ENCODE assay signal across 10 cellular contexts in genomic region chr9:136550439-136551085, GRCh38. TPM values are rescaled to one million over a fixed set of nuclear protein-coding genes. Genes with fewer than 3 reads are reported as not detected.
DNase-seq lines count a peak whose midpoint lies in the region; ATAC-seq, FAIRE-seq and TF ChIP-seq lines count a peak whose summit lies in the region.
"Had no signal": no experiment of that assay in that cellular context is flagged by ENCODE, and none has a peak within 500 bp of the region (broad histone marks: within the 10 kb centered on the region; RNA-seq: fewer than 3 reads in every experiment).

No MANE protein-coding gene starts in this region.

- 92 to 94% methylated on average over 11 of the region's 11 CpGs for WGBS in heart right ventricle, 2 donors

- ATAC-seq in heart right ventricle (no peak), left ventricle myocardium superior (no peak)
- no peak for ATAC-seq in CD8-positive, alpha-beta T cell

- H3K9ac ChIP-seq in mucosa of rectum (ENCODE audit: low read depth in 1 of 2, low read length in 2 of 2): no peak overlapping the region

- no peaks in the 10 kb centered on the region for H3K27me3 Mint-ChIP-seq in brain
- H3K27me3 Mint-ChIP-seq in CD8-positive, alpha-beta T cell (ENCODE audit: low read depth): no peaks in the 10 kb centered on the region
- H3K27me3 Mint-ChIP-seq: central memory CD8-positive, alpha-beta T cell had no signal

- intact Hi-C loops in heart right ventricle (cut with DNase I): loop anchor here in 1 of 10 donors (5.0 kb wide), 1 partner anchor 57 kb away; no protein-coding TSS in a partner anchor
- intact Hi-C loops in left ventricle myocardium superior (cut with micrococcal nuclease): no loop called here
- intact Hi-C loops in CD8-positive, alpha-beta T cell (cut with DNase I, micrococcal nuclease): no loop called here

- no peak overlapping the region for H3K4me3 Mint-ChIP-seq in brain
- H3K4me3 Mint-ChIP-seq in CD8-positive, alpha-beta T cell: no peak overlapping the region
- H3K4me3 Mint-ChIP-seq: central memory CD8-positive, alpha-beta T cell had no signal

- H3K9me3 ChIP-seq in heart right ventricle: no peaks in the 10 kb centered on the region
- H3K9me3 ChIP-seq in mucosa of rectum (ENCODE audit: control insufficient read depth in 2 of 2, low read length in 2 of 2): no peaks in the 10 kb centered on the region
- H3K9me3 ChIP-seq in CD8-positive, alpha-beta T cell (ENCODE audit: low read length): no peaks in the 10 kb centered on the region

- CTCF ChIA-PET in CD8-positive, alpha-beta T cell (lab: Charles Lee): no interaction called here

- H3K36me3 ChIP-seq in heart right ventricle (no peaks in the 10 kb centered on the region), mucosa of rectum (ENCODE audit: control insufficient read depth in 2 of 2, insufficient read depth in 2 of 2, low read length in 2 of 2) (no peaks in the 10 kb centered on the region)
- H3K36me3 ChIP-seq in CD8-positive, alpha-beta T cell (ENCODE audit: insufficient read depth, low read length): no peaks in the 10 kb centered on the region

- peak overlapping the region in 3 of 5 experiments; percentile 62 to 96 (median 94) for H3K27ac Mint-ChIP-seq in brain
- H3K27ac Mint-ChIP-seq in CD8-positive, alpha-beta T cell: no peak overlapping the region

- H3K9me3 Mint-ChIP-seq in brain: no peaks in the 10 kb centered on the region
- H3K9me3 Mint-ChIP-seq in CD8-positive, alpha-beta T cell: no peaks in the 10 kb centered on the region
- H3K9me3 Mint-ChIP-seq: central memory CD8-positive, alpha-beta T cell had no signal

- H3K27ac ChIP-seq in heart right ventricle (peak overlapping the region in 6 of 10 donors; percentile 40 to 88 (median 70)), mucosa of rectum (ENCODE audit: low read depth in 2 of 2, low read length in 2 of 2) (peak overlapping the region; percentile 45 to 74)
- no peak overlapping the region for H3K27ac ChIP-seq in CD8-positive, alpha-beta T cell (ENCODE audit: low read depth, low read length)

- no peak for FAIRE-seq in urothelium cell line (lab: Jason Lieb, UNC)

- H3K4me1 Mint-ChIP-seq in brain: peaks cover 76% of the 10 kb centered on the region
- peaks cover 16% of the 10 kb centered on the region for H3K4me1 Mint-ChIP-seq in CD8-positive, alpha-beta T cell (ENCODE audit: low read depth)

- H3K27me3 ChIP-seq in heart right ventricle (no peaks in the 10 kb centered on the region), mucosa of rectum (ENCODE audit: control insufficient read depth in 2 of 2, insufficient read depth in 2 of 2, low read length in 2 of 2) (no peaks in the 10 kb centered on the region)
- H3K27me3 ChIP-seq in CD8-positive, alpha-beta T cell (ENCODE audit: insufficient read depth, low read length): no peaks in the 10 kb centered on the region

- POLR2A ChIA-PET in CD8-positive, alpha-beta T cell (lab: Charles Lee): no interaction called here

- DNase-seq in heart right ventricle (peak in 1 of 2 donors; percentile 18), left ventricle myocardium superior (no peak), urothelium cell line (ENCODE audit: low spot score) (peak; percentile 31), Kasumi-1 (lab: John Stamatoyannopoulos, UW) (no peak), NCI-H524 (lab: John Stamatoyannopoulos, UW) (no peak)
- no peak for DNase-seq in CD8-positive, alpha-beta T cell
- DNase-seq: NCI-H1930 had no signal

- TF ChIP-seq CTCF in heart right ventricle (IDR thresholded peaks at IDR 0.05): no peak
- no peak for TF ChIP-seq CTCF in brain (conservative IDR thresholded peaks at IDR 0.05)
- TF ChIP-seq CTCF in CD8-positive, alpha-beta T cell (IDR thresholded peaks at IDR 0.05): no peak

- no peaks in the 10 kb centered on the region for H3K36me3 Mint-ChIP-seq in brain
- H3K36me3 Mint-ChIP-seq in CD8-positive, alpha-beta T cell: no peaks in the 10 kb centered on the region

- H3K4me3 ChIP-seq in heart right ventricle (peak overlapping the region in 1 of 10 donors; percentile 22), mucosa of rectum (ENCODE audit: low read length in 2 of 2) (no peak overlapping the region)
- no peak overlapping the region for H3K4me3 ChIP-seq in CD8-positive, alpha-beta T cell (ENCODE audit: low read depth, low read length)

- H3K4me1 ChIP-seq in heart right ventricle (peaks cover 9 to 59% (median 42%) of the 10 kb centered on the region in 9 donors), mucosa of rectum (ENCODE audit: control insufficient read depth in 2 of 2, insufficient read depth in 2 of 2, low read length in 2 of 2) (peaks cover 28 to 41% of the 10 kb centered on the region in 2 donors)
- H3K4me1 ChIP-seq in CD8-positive, alpha-beta T cell (ENCODE audit: insufficient read depth, low read length): peaks cover 22% of the 10 kb centered on the region

RNA-seq across cellular contexts. Expression of gene NOTCH1, which starts 4.7 kb away (rescaled TPM):
- total RNA-seq in heart right ventricle: 10 to 100 TPM; 12.0 to 27.0 (median 21.8) TPM
- polyA plus RNA-seq in heart right ventricle: 10 to 100 TPM in 1 of 2 donors, 1 to 10 TPM in 1; 7.3 to 14.5 TPM
- total RNA-seq in left ventricle myocardium superior: 15.4 TPM
- 12.3 TPM for polyA plus RNA-seq in brain (ENCODE audit: insufficient read depth, low read depth, low replicate concordance)
- 10 to 100 TPM; 29.0 to 30.0 TPM for total RNA-seq in CD8-positive, alpha-beta T cell
